ENCODE assay signal across 27 cellular contexts in genomic region chr16:52298769-52299168, GRCh38.
"Had no signal": no experiment of that assay in that cellular context is flagged by ENCODE, and none has a peak within 500 bp of the region (broad histone marks: within the 10 kb centered on the region; RNA-seq: fewer than 3 reads in every experiment).

No MANE protein-coding gene starts in this region.

- H3K27ac ChIP-seq: stomach, suprapubic skin, testis, thoracic aorta, thyroid gland, tibial artery, tibial nerve, transverse colon, upper lobe of left lung, upper lobe of right lung, uterus, vagina had no signal

- H3K36me3 ChIP-seq: stomach, suprapubic skin, thoracic aorta, thyroid gland, tibial artery, tibial nerve, transverse colon, upper lobe of left lung, upper lobe of right lung, uterus, vagina had no signal

- FAIRE-seq: urothelium cell line had no signal

- H3K27me3 ChIP-seq: stomach, suprapubic skin, testis, thyroid gland, tibial artery, tibial nerve, transverse colon, upper lobe of left lung, upper lobe of right lung, uterus, vagina had no signal

- H3K4me1 ChIP-seq: suprapubic skin, testis, thyroid gland, tibial artery, tibial nerve, transverse colon, upper lobe of left lung, upper lobe of right lung, uterus, vagina had no signal

- ATAC-seq: stimulated activated effector memory CD8-positive, alpha-beta T cell treated with anti-CD3 and anti-CD28 coated beads, Interleukin-12 subunit alpha, Interleukin-12 subunit beta, amount 100 ng/mL, for 72 hours; stimulated activated memory B cell treated with anti-CD40 and anti-IgM and Interleukin-4, amounts not matched to agents 10 μg/mL and 1 μg/mL and 100 μg/mL, for 72 hours; stimulated activated naive B cell treated with anti-CD40 and anti-IgM and Interleukin-4, amounts not matched to agents 10 μg/mL and 1 μg/mL and 100 μg/mL, for 72 hours; stimulated activated naive CD8-positive, alpha-beta T cell treated with anti-CD3 and anti-CD28 coated beads, Interleukin-15, amount 100 ng/mL, for 72 hours; stimulated activated naive CD8-positive, alpha-beta T cell treated with anti-CD3 and anti-CD28 coated beads, Interleukin-15, Interleukin-2, amounts not matched to agents 100 U/mL and 50 U/mL, for 24 hours; upper lobe of right lung had no signal

- H3K9me3 ChIP-seq: suprapubic skin, testis, thoracic aorta, thyroid gland, tibial nerve, transverse colon, upper lobe of left lung, upper lobe of right lung, uterus, vagina had no signal

- H3K4me3 ChIP-seq: stomach, suprapubic skin, testis, thoracic aorta, thyroid gland, tibial artery, tibial nerve, transverse colon, upper lobe of left lung, upper lobe of right lung, uterus, vagina had no signal

- DNase-seq: stimulated activated CD4-positive, alpha-beta T cell treated with anti-CD3 and anti-CD28 coated beads, Interleukin-2, amount 100 ng/mL, for 48 hours; stimulated activated CD4-positive, alpha-beta T cell treated with anti-CD3 and anti-CD28 coated beads, Interleukin-4, amount 100 ng/mL, for 1 hour; stimulated activated CD4-positive, alpha-beta T cell treated with anti-CD3 and anti-CD28 coated beads, Interleukin-4, amount 100 ng/mL, for 24 hours; stimulated activated CD4-positive, alpha-beta T cell treated with anti-CD3 and anti-CD28 coated beads, Interleukin-4, amount 100 ng/mL, for 4 hours; stimulated activated CD8-positive, alpha-beta memory T cell treated with anti-CD3 and anti-CD28 coated beads, Interleukin-4, amount 100 ng/mL, for 48 hours; stimulated activated naive B cell treated with anti-CD40 and anti-IgM and Interleukin-4, amounts not matched to agents 10 μg/mL and 1 μg/mL and 100 μg/mL, for 72 hours; stimulated activated naive CD4-positive, alpha-beta T cell; stimulated activated naive CD4-positive, alpha-beta T cell treated with Interleukin-2 at 50 U/mL for 16 hours; stimulated activated naive CD8-positive, alpha-beta T cell treated with anti-CD3 and anti-CD28 coated beads, Interleukin-15, amount 100 ng/mL, for 72 hours; stimulated activated naive CD8-positive, alpha-beta T cell treated with anti-CD3 and anti-CD28 coated beads, Interleukin-15, Interleukin-2, amounts not matched to agents 100 U/mL and 50 U/mL, for 24 hours; stomach; substantia nigra; testis; thyroid gland; tibial artery; transverse colon; trophoblast cell; upper lobe of left lung; upper lobe of right lung; uterus had no signal
